26 cellular contexts compared by ENCODE assay signal in genomic region chr13:98308525-98308911, GRCh38.
DNase-seq lines count a peak whose midpoint lies in the region; ATAC-seq and TF ChIP-seq lines count a peak whose summit lies in the region.
"Had no signal": no experiment of that assay in that cellular context is flagged by ENCODE, and none has a peak within 500 bp of the region (broad histone marks: within the 10 kb centered on the region; RNA-seq: fewer than 3 reads in every experiment).

No MANE protein-coding gene starts in this region.

- in situ Hi-C loops in IMR-90 (cut with MboI; ENCODE audit: low sequenced_read_pairs), result no loop called here

- H3K4me1 Mint-ChIP-seq in mesothelial cell of epicardium (peaks cover 39% of the 10 kb centered on the region), Calu3 (ENCODE audit: low read depth, unreplicated experiment) (peaks cover 24% of the 10 kb centered on the region), CD14-positive monocyte (no peaks in the 10 kb centered on the region)
- H3K4me1 Mint-ChIP-seq in activated T-helper 2 cell treated with anti-CD3 and anti-CD28 coated beads, Interferon-gamma antibody, Interleukin-2, Interleukin-4, amounts not matched to agents 10 μg/mL and 5 μg/mL and 100 μg/mL, durations not matched to agents 14 hours and 24 hours and 36 hours (ENCODE audit: low read depth), result no peaks in the 10 kb centered on the region
- H3K4me1 Mint-ChIP-seq: activated T-helper 17 cell treated with anti-CD3 and anti-CD28 coated beads, Interleukin-2, amount 50 U/mL, for 72 hours; CD4-positive, CD25-positive, alpha-beta regulatory T cell; stimulated activated naive B cell treated with anti-CD40 and anti-IgM and Interleukin-4, amounts not matched to agents 10 μg/mL and 1 μg/mL and 100 μg/mL, for 72 hours had no signal

- peak overlapping the region; percentile 98 for H3K18ac ChIP-seq in IMR-90 (ENCODE audit: low read depth, low read length)

- H3K4me1 ChIP-seq in IMR-90 (ENCODE audit: control insufficient read depth, insufficient read depth, low read length) (peaks cover 25% of the 10 kb centered on the region), stomach (peaks cover 14 to 65% (median 31%) of the 10 kb centered on the region in 4 donors), SJCRH30 (peaks cover 9% of the 10 kb centered on the region)

- H3K27me3 ChIP-seq in IMR-90 (ENCODE audit: control insufficient read depth, insufficient read depth, low read length) (no peaks in the 10 kb centered on the region), dorsolateral prefrontal cortex (peaks cover 0 to 5% (median 0%) of the 10 kb centered on the region in 45 donors), stomach (no peaks in the 10 kb centered on the region), SJCRH30 (no peaks in the 10 kb centered on the region)
- H3K27me3 ChIP-seq: neutrophil, spleen had no signal

- H3K9me3 ChIP-seq in IMR-90 (ENCODE audit: control insufficient read depth, insufficient read depth, low read length) (no peaks in the 10 kb centered on the region), stomach (no peaks in the 10 kb centered on the region), SJCRH30 (replicated peaks) (no peaks in the 10 kb centered on the region)
- H3K9me3 ChIP-seq: neutrophil, spleen, thoracic aorta had no signal

- H3K4me3 ChIP-seq in IMR-90 (ENCODE audit: insufficient read depth, low read depth, low read length), result no peak overlapping the region
- H3K4me3 ChIP-seq in dorsolateral prefrontal cortex, result no peak overlapping the region
- no peak overlapping the region for H3K4me3 ChIP-seq in stomach
- no peak overlapping the region for H3K4me3 ChIP-seq in SJCRH30
- H3K4me3 ChIP-seq: spleen, thoracic aorta had no signal

- 100% methylated on average over 1 of the region's 6 CpGs; no CpG with 5 or more reads in 1 of the 2 experiments for WGBS in IMR-90 (ENCODE audit: extremely low coverage in 2 of 2, insufficient read length in 1 of 2), 2 experiments
- 72 to 75% (median 74%) methylated on average over 6 of the region's 6 CpGs for WGBS in stomach, 5 donors

- H3K27me3 Mint-ChIP-seq in mesothelial cell of epicardium (ENCODE audit: low read depth), result no peaks in the 10 kb centered on the region
- no peaks in the 10 kb centered on the region for H3K27me3 Mint-ChIP-seq in Calu3 (ENCODE audit: unreplicated experiment)
- peaks cover 3 to 5% (median 4%) of the 10 kb centered on the region in 3 donors for H3K27me3 Mint-ChIP-seq in CD14-positive monocyte (ENCODE audit: low read depth in 3 of 3)
- no peaks in the 10 kb centered on the region for H3K27me3 Mint-ChIP-seq in activated T-helper 2 cell treated with anti-CD3 and anti-CD28 coated beads, Interferon-gamma antibody, Interleukin-2, Interleukin-4, amounts not matched to agents 10 μg/mL and 5 μg/mL and 100 μg/mL, durations not matched to agents 14 hours and 24 hours and 36 hours (ENCODE audit: low read depth)

- H3K4ac ChIP-seq in IMR-90 (ENCODE audit: low read depth, low read length), result peak overlapping the region; percentile 96

- H4K8ac ChIP-seq in IMR-90 (ENCODE audit: low read depth in 2 of 2, low read length in 2 of 2), result peak overlapping the region; percentile 53 to 92

- H3K9me3 Mint-ChIP-seq in mesothelial cell of epicardium, result peaks cover 5% of the 10 kb centered on the region
- no peaks in the 10 kb centered on the region for H3K9me3 Mint-ChIP-seq in Calu3 (ENCODE audit: low read depth, unreplicated experiment)
- peaks cover 0 to 6% (median 0%) of the 10 kb centered on the region in 7 donors for H3K9me3 Mint-ChIP-seq in CD14-positive monocyte
- no peaks in the 10 kb centered on the region for H3K9me3 Mint-ChIP-seq in activated T-helper 2 cell treated with anti-CD3 and anti-CD28 coated beads, Interferon-gamma antibody, Interleukin-2, Interleukin-4, amounts not matched to agents 10 μg/mL and 5 μg/mL and 100 μg/mL, durations not matched to agents 14 hours and 24 hours and 36 hours
- H3K9me3 Mint-ChIP-seq: activated naive CD4-positive, alpha-beta T cell treated with anti-CD3 and anti-CD28 coated beads, Interleukin-2, amount 50 U/mL, for 72 hours; activated T-helper 17 cell treated with anti-CD3 and anti-CD28 coated beads, Interleukin-2, amount 50 U/mL, for 72 hours; stimulated activated naive B cell treated with anti-CD40 and anti-IgM and Interleukin-4, amounts not matched to agents 10 μg/mL and 1 μg/mL and 100 μg/mL, for 72 hours had no signal

- peak overlapping the region; percentile 92 for H3K4me2 ChIP-seq in IMR-90 (ENCODE audit: low read depth, low read length)

- H3K36me3 ChIP-seq in IMR-90 (ENCODE audit: control insufficient read depth, insufficient read depth, low read length) (peaks cover 9% of the 10 kb centered on the region), stomach (no peaks in the 10 kb centered on the region), SJCRH30 (no peaks in the 10 kb centered on the region)
- H3K36me3 ChIP-seq: neutrophil, spleen, thoracic aorta had no signal

- DNase-seq in IMR-90, result no peak
- no peak for DNase-seq in dorsolateral prefrontal cortex
- DNase-seq in mesothelial cell of epicardium (ENCODE audit: low spot score in 2 of 2, unreplicated experiment in 2 of 2), result no peak
- DNase-seq in stomach, result no peak
- no peak for DNase-seq in Calu3
- DNase-seq in CD14-positive monocyte (ENCODE audit: low spot score), result no peak
- no peak for DNase-seq in activated T-helper 2 cell treated with anti-CD3 and anti-CD28 coated beads, Interferon-gamma antibody, Interleukin-2, Interleukin-4, amounts not matched to agents 10 μg/mL and 5 μg/mL and 100 μg/mL, durations not matched to agents 14 hours and 24 hours and 36 hours (ENCODE audit: low spot score)
- no peak for DNase-seq in SJCRH30
- DNase-seq: activated CD4-positive, alpha-beta T cell treated with anti-CD3 and anti-CD28 coated beads, Interleukin-2, amount 50 U/mL, for 48 hours; activated CD4-positive, CD25-positive, alpha-beta regulatory T cell; activated CD8-positive, alpha-beta memory T cell treated with anti-CD3 and anti-CD28 coated beads, Interleukin-2, amount 50 U/mL, for 48 hours; aorta; caudate nucleus; CD4-positive, CD25-positive, alpha-beta regulatory T cell; NCI-H1092 treated with DMSO at 0.1 percent for 48 hours; NCI-H2081; NCI-H446; OCI-M1; spleen; stimulated activated CD4-positive, alpha-beta T cell treated with anti-CD3 and anti-CD28 coated beads, Interleukin-4, amount 100 ng/mL, for 1 hour; stimulated activated naive B cell treated with anti-CD40 and anti-IgM and Interleukin-4, amounts not matched to agents 10 μg/mL and 1 μg/mL and 100 μg/mL, for 72 hours; T1000 had no signal

- H2BK5ac ChIP-seq in IMR-90 (ENCODE audit: low read depth, low read length, poor library complexity, severe bottlenecking), result peak overlapping the region; percentile 92

- H3K27ac ChIP-seq in IMR-90 (ENCODE audit: insufficient read depth, low read length) (peak overlapping the region; percentile 96), dorsolateral prefrontal cortex (peak overlapping the region in 40 of 59 donors; percentile 1 to 84 (median 58)), stomach (peak overlapping the region; percentile 16 to 82 (median 75)), SJCRH30 (no peak overlapping the region)
- H3K27ac ChIP-seq: neutrophil, thoracic aorta had no signal

- TF ChIP-seq CTCF in IMR-90 (conservative IDR thresholded peaks at IDR 0.05; ENCODE audit: low read depth, low read length), result no peak
- TF ChIP-seq CTCF in dorsolateral prefrontal cortex (IDR thresholded peaks at IDR 0.05 in 54 of 56, conservative IDR thresholded peaks at IDR 0.05 in 2 of 56; ENCODE audit: low read depth in 1 of 56, partially characterized antibody in 56 of 56), result no peak
- TF ChIP-seq CTCF in mesothelial cell of epicardium (IDR thresholded peaks at IDR 0.05; ENCODE audit: unreplicated experiment), result no peak
- no peak for TF ChIP-seq CTCF in stomach (IDR thresholded peaks at IDR 0.05)
- no peak for TF ChIP-seq CTCF in Calu3 (IDR thresholded peaks at IDR 0.05; ENCODE audit: unreplicated experiment)
- no peak for TF ChIP-seq CTCF in CD14-positive monocyte (IDR thresholded peaks at IDR 0.05)

- TF ChIP-seq POLR2A in IMR-90 (IDR thresholded peaks at IDR 0.05; ENCODE audit: low read depth, low read length), result no peak
- no peak for TF ChIP-seq POLR2A in stomach (IDR thresholded peaks at IDR 0.05)

- intact Hi-C loops in IMR-90 (cut with micrococcal nuclease) (no loop called here), dorsolateral prefrontal cortex (cut with DNase I) (no loop called here), stomach (cut with DNase I; ENCODE audit: low total_unique reads) (no loop called here), Calu3 (cut with micrococcal nuclease; ENCODE audit: unreplicated experiment) (no loop called here), CD14-positive monocyte (cut with micrococcal nuclease) (no loop called here)
- intact Hi-C loops in activated T-helper 2 cell treated with anti-CD3 and anti-CD28 coated beads, Interferon-gamma antibody, Interleukin-2, Interleukin-4, amounts not matched to agents 10 μg/mL and 5 μg/mL and 100 μg/mL, durations not matched to agents 14 hours and 24 hours and 36 hours (cut with micrococcal nuclease), result no loop called here

- no peak for TF ChIP-seq RAD21 in IMR-90 (IDR thresholded peaks at IDR 0.05; ENCODE audit: low read length)

- peak overlapping the region; percentile 99 for H2AK5ac ChIP-seq in IMR-90 (ENCODE audit: low read depth, low read length)

- CTCF ChIA-PET in IMR-90 (lab: Yijun Ruan, JAX), result no interaction called here
- CTCF ChIA-PET in Calu3 (lab: Charles Lee), result no interaction called here

- H3K14ac ChIP-seq in IMR-90 (replicated peaks; ENCODE audit: low read depth, low read length), result peak overlapping the region; percentile 92

- POLR2A ChIA-PET in IMR-90 (lab: Charles Lee; ENCODE audit: unreplicated experiment), result no interaction called here

- peak overlapping the region; percentile 50 for H2AK9ac ChIP-seq in IMR-90 (replicated peaks; ENCODE audit: low read depth, low read length, poor library complexity)

- peaks cover 6% of the 10 kb centered on the region; the same call in 1 of the 2 replicates for H4K20me1 ChIP-seq in IMR-90 (ENCODE audit: insufficient read depth, low read length)

- H3K27ac Mint-ChIP-seq in mesothelial cell of epicardium (peak overlapping the region; percentile 88), Calu3 (ENCODE audit: unreplicated experiment) (no peak overlapping the region), CD14-positive monocyte (no peak overlapping the region)
- no peak overlapping the region for H3K27ac Mint-ChIP-seq in activated T-helper 2 cell treated with anti-CD3 and anti-CD28 coated beads, Interferon-gamma antibody, Interleukin-2, Interleukin-4, amounts not matched to agents 10 μg/mL and 5 μg/mL and 100 μg/mL, durations not matched to agents 14 hours and 24 hours and 36 hours
- H3K27ac Mint-ChIP-seq: activated T-helper 17 cell treated with anti-CD3 and anti-CD28 coated beads, Interleukin-2, amount 50 U/mL, for 72 hours; CD4-positive, CD25-positive, alpha-beta regulatory T cell; stimulated activated naive B cell treated with anti-CD40 and anti-IgM and Interleukin-4, amounts not matched to agents 10 μg/mL and 1 μg/mL and 100 μg/mL, for 72 hours had no signal

- peak overlapping the region; percentile 46 for H3K9ac ChIP-seq in IMR-90 (ENCODE audit: low read depth, low read length)

- H3K79me1 ChIP-seq in IMR-90 (ENCODE audit: low read depth in 1 of 2, low read length in 2 of 2), result peaks cover 51 to 78% of the 10 kb centered on the region in 2 experiments

- peak overlapping the region; percentile 96 for H2BK20ac ChIP-seq in IMR-90 (ENCODE audit: low read depth, low read length)

- ATAC-seq in IMR-90 (ENCODE audit: low read depth), result no peak
- ATAC-seq: activated naive CD4-positive, alpha-beta T cell treated with anti-CD3 and anti-CD28 coated beads, Interleukin-2, amount 50 U/mL, for 72 hours; activated T-helper 17 cell treated with anti-CD3 and anti-CD28 coated beads, Interleukin-2, amount 50 U/mL, for 72 hours; stimulated activated naive B cell treated with anti-CD40 and anti-IgM and Interleukin-4, amounts not matched to agents 10 μg/mL and 1 μg/mL and 100 μg/mL, for 72 hours had no signal

- peak overlapping the region; percentile 94; the same call in 2 of the 3 replicates for H2BK15ac ChIP-seq in IMR-90 (ENCODE audit: low read depth, low read length)

- BruUV-seq in IMR-90 (replicated peaks; lab: Mats Ljungman, UMichigan) (no TSS peak), Calu3 (replicated peaks; lab: Mats Ljungman, UMichigan) (no TSS peak)

- peak overlapping the region; percentile 98 for H4K5ac ChIP-seq in IMR-90 (ENCODE audit: low read depth, low read length)

- H3K36me3 Mint-ChIP-seq in mesothelial cell of epicardium (peaks cover 12% of the 10 kb centered on the region), Calu3 (ENCODE audit: insufficient read depth, unreplicated experiment) (peaks cover 12% of the 10 kb centered on the region), CD14-positive monocyte (no peaks in the 10 kb centered on the region)
- H3K36me3 Mint-ChIP-seq in activated T-helper 2 cell treated with anti-CD3 and anti-CD28 coated beads, Interferon-gamma antibody, Interleukin-2, Interleukin-4, amounts not matched to agents 10 μg/mL and 5 μg/mL and 100 μg/mL, durations not matched to agents 14 hours and 24 hours and 36 hours (ENCODE audit: low read depth), result no peaks in the 10 kb centered on the region
- H3K36me3 Mint-ChIP-seq: activated naive CD4-positive, alpha-beta T cell treated with anti-CD3 and anti-CD28 coated beads, Interleukin-2, amount 50 U/mL, for 72 hours; CD4-positive, CD25-positive, alpha-beta regulatory T cell; stimulated activated naive B cell treated with anti-CD40 and anti-IgM and Interleukin-4, amounts not matched to agents 10 μg/mL and 1 μg/mL and 100 μg/mL, for 72 hours had no signal

- H2AFZ ChIP-seq in IMR-90 (replicated peaks; ENCODE audit: low read length, poor library complexity), result no peak overlapping the region

- no peak for TF ChIP-seq EP300 in stomach (IDR thresholded peaks at IDR 0.05)

- H2BK120ac ChIP-seq in IMR-90 (ENCODE audit: low read depth, low read length), result peak overlapping the region; percentile 98

- dilution Hi-C loops in IMR-90 (cut with HindIII; ENCODE audit: low sequenced_read_pairs, unreplicated experiment), result no loop called here

- H3K4me3 Mint-ChIP-seq in mesothelial cell of epicardium (no peak overlapping the region), Calu3 (ENCODE audit: low read depth, unreplicated experiment) (no peak overlapping the region), CD14-positive monocyte (no peak overlapping the region)
- H3K4me3 Mint-ChIP-seq in activated T-helper 2 cell treated with anti-CD3 and anti-CD28 coated beads, Interferon-gamma antibody, Interleukin-2, Interleukin-4, amounts not matched to agents 10 μg/mL and 5 μg/mL and 100 μg/mL, durations not matched to agents 14 hours and 24 hours and 36 hours (ENCODE audit: low read depth), result no peak overlapping the region
- H3K4me3 Mint-ChIP-seq: activated T-helper 17 cell treated with anti-CD3 and anti-CD28 coated beads, Interleukin-2, amount 50 U/mL, for 72 hours; CD4-positive, CD25-positive, alpha-beta regulatory T cell; stimulated activated naive B cell treated with anti-CD40 and anti-IgM and Interleukin-4, amounts not matched to agents 10 μg/mL and 1 μg/mL and 100 μg/mL, for 72 hours had no signal

- H4K91ac ChIP-seq in IMR-90 (ENCODE audit: insufficient read depth, low read depth, low read length), result peak overlapping the region; percentile 91

- H3K56ac ChIP-seq in IMR-90 (ENCODE audit: extremely low read depth, insufficient read depth, low read length), result peak overlapping the region; percentile 71; the same call in 1 of the 2 replicates

- H3K9me1 ChIP-seq in IMR-90 (ENCODE audit: insufficient read depth, low read length), result peaks cover 30% of the 10 kb centered on the region

- peak overlapping the region; percentile 83 for H3K23ac ChIP-seq in IMR-90 (ENCODE audit: low read depth, low read length)
